ENCODE assay signal across 1 cellular context in the genomic region with DNA sequence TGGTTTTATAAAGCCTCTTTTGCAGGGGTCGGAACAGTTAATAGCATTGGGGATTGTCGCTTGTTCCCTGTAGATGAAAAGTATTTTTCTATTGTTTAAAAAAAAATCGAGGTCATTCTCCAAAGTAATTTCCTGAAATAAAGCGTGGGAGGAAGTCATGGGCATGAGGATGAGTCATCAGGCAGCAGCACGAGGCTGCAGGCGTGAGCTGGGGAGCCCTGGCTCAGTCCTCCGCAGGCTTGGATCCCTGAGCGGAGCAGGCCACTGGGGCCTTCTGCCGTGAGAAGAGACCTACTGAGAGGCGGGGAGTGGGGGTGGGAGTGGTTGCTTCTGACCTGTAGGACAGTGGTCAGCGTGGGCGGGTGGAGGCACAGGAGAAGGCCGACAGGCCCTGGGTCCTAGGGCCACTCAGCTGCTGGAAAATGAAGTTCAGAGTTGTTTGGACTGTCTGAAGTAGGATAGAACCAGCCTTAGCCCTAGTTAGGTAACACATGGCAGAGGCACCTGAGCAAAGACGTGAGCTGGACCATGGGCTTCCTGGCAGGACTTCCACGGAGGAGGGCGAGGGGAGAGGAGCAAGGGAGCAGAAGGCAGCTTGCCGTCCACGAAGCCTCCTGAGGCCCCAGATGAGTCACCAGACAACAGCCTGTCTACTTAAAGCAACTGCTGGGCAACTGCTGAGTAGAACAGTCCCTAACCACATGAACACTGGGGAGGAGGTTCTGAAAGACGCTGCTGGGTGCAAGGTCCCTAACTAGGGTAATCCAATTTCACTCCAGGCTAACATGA.
TF ChIP-seq lines count a peak whose summit lies in the region.

No MANE protein-coding gene starts in this region.

TF ChIP-seq in K562, 482 proteins besides CTCF, POLR2A, EP300 and RAD21 (continued from another document and continues in another):
- TF ChIP-seq, protein P1, sequence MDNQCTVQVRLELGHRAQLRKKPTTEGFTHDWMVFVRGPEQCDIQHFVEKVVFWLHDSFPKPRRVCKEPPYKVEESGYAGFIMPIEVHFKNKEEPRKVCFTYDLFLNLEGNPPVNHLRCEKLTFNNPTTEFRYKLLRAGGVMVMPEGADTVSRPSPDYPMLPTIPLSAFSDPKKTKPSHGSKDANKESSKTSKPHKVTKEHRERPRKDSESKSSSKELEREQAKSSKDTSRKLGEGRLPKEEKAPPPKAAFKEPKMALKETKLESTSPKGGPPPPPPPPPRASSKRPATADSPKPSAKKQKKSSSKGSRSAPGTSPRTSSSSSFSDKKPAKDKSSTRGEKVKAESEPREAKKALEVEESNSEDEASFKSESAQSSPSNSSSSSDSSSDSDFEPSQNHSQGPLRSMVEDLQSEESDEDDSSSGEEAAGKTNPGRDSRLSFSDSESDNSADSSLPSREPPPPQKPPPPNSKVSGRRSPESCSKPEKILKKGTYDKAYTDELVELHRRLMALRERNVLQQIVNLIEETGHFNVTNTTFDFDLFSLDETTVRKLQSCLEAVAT (IDR thresholded peaks at IDR 0.05): no peak
- TF ChIP-seq, protein P2, sequence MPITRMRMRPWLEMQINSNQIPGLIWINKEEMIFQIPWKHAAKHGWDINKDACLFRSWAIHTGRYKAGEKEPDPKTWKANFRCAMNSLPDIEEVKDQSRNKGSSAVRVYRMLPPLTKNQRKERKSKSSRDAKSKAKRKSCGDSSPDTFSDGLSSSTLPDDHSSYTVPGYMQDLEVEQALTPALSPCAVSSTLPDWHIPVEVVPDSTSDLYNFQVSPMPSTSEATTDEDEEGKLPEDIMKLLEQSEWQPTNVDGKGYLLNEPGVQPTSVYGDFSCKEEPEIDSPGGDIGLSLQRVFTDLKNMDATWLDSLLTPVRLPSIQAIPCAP (CRISPR knock-in tag; IDR thresholded peaks at IDR 0.05; ENCODE audit: borderline replicate concordance): no peak
- no peak for TF ChIP-seq ZNF436 (CRISPR knock-in tag; IDR thresholded peaks at IDR 0.05)
- TF ChIP-seq KAT2B (IDR thresholded peaks at IDR 0.05; ENCODE audit: low read depth, low read length): no peak
- no peak for TF ChIP-seq ZNF354B (CRISPR knock-in tag; IDR thresholded peaks at IDR 0.05)
- TF ChIP-seq, protein P3, sequence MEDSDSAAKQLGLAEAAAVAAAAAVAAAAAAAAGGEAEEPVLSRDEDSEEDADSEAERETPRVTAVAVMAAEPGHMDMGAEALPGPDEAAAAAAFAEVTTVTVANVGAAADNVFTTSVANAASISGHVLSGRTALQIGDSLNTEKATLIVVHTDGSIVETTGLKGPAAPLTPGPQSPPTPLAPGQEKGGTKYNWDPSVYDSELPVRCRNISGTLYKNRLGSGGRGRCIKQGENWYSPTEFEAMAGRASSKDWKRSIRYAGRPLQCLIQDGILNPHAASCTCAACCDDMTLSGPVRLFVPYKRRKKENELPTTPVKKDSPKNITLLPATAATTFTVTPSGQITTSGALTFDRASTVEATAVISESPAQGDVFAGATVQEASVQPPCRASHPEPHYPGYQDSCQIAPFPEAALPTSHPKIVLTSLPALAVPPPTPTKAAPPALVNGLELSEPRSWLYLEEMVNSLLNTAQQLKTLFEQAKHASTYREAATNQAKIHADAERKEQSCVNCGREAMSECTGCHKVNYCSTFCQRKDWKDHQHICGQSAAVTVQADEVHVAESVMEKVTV (CRISPR knock-in tag; IDR thresholded peaks at IDR 0.05): no peak
- TF ChIP-seq HIVEP1 (CRISPR knock-in tag; IDR thresholded peaks at IDR 0.05): 0 out of 2 replicates have a peak, but pooled peaks have one; percentile 52
- TF ChIP-seq MBD2 (IDR thresholded peaks at IDR 0.05; ENCODE audit: borderline replicate concordance, low read depth): no peak
- TF ChIP-seq NCOA1 (IDR thresholded peaks at IDR 0.05; ENCODE audit: low read depth): no peak
- TF ChIP-seq SMAD3 (CRISPR knock-in tag; conservative IDR thresholded peaks at IDR 0.05): no peak
- no peak for TF ChIP-seq ZNF79 (CRISPR knock-in tag; IDR thresholded peaks at IDR 0.05; ENCODE audit: low read depth)
- no peak for TF ChIP-seq TFAM (CRISPR knock-in tag; conservative IDR thresholded peaks at IDR 0.05)
- TF ChIP-seq, protein P4, sequence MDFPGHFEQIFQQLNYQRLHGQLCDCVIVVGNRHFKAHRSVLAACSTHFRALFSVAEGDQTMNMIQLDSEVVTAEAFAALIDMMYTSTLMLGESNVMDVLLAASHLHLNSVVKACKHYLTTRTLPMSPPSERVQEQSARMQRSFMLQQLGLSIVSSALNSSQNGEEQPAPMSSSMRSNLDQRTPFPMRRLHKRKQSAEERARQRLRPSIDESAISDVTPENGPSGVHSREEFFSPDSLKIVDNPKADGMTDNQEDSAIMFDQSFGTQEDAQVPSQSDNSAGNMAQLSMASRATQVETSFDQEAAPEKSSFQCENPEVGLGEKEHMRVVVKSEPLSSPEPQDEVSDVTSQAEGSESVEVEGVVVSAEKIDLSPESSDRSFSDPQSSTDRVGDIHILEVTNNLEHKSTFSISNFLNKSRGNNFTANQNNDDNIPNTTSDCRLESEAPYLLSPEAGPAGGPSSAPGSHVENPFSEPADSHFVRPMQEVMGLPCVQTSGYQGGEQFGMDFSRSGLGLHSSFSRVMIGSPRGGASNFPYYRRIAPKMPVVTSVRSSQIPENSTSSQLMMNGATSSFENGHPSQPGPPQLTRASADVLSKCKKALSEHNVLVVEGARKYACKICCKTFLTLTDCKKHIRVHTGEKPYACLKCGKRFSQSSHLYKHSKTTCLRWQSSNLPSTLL (IDR thresholded peaks at IDR 0.05): no peak
- TF ChIP-seq TAF9B (IDR thresholded peaks at IDR 0.05; ENCODE audit: partially characterized antibody): peak; percentile 44
- peak; percentile 14; the same call in 1 of the 2 replicates for TF ChIP-seq MTF1 (CRISPR knock-in tag; IDR thresholded peaks at IDR 0.05; ENCODE audit: borderline replicate concordance)
- TF ChIP-seq, protein P5, sequence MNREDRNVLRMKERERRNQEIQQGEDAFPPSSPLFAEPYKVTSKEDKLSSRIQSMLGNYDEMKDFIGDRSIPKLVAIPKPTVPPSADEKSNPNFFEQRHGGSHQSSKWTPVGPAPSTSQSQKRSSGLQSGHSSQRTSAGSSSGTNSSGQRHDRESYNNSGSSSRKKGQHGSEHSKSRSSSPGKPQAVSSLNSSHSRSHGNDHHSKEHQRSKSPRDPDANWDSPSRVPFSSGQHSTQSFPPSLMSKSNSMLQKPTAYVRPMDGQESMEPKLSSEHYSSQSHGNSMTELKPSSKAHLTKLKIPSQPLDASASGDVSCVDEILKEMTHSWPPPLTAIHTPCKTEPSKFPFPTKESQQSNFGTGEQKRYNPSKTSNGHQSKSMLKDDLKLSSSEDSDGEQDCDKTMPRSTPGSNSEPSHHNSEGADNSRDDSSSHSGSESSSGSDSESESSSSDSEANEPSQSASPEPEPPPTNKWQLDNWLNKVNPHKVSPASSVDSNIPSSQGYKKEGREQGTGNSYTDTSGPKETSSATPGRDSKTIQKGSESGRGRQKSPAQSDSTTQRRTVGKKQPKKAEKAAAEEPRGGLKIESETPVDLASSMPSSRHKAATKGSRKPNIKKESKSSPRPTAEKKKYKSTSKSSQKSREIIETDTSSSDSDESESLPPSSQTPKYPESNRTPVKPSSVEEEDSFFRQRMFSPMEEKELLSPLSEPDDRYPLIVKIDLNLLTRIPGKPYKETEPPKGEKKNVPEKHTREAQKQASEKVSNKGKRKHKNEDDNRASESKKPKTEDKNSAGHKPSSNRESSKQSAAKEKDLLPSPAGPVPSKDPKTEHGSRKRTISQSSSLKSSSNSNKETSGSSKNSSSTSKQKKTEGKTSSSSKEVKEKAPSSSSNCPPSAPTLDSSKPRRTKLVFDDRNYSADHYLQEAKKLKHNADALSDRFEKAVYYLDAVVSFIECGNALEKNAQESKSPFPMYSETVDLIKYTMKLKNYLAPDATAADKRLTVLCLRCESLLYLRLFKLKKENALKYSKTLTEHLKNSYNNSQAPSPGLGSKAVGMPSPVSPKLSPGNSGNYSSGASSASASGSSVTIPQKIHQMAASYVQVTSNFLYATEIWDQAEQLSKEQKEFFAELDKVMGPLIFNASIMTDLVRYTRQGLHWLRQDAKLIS (CRISPR knock-in tag; IDR thresholded peaks at IDR 0.05): 0 out of 2 replicates have a peak, but pooled peaks have one; percentile 12
- no peak for TF ChIP-seq ZFP36 (IDR thresholded peaks at IDR 0.05; ENCODE audit: low read depth, low read length, partially characterized antibody)
- no peak for TF ChIP-seq TCF3 (CRISPR knock-in tag; IDR thresholded peaks at IDR 0.05)
- no peak for TF ChIP-seq NR3C1 (CRISPR knock-in tag; IDR thresholded peaks at IDR 0.05)
- TF ChIP-seq, protein P6, sequence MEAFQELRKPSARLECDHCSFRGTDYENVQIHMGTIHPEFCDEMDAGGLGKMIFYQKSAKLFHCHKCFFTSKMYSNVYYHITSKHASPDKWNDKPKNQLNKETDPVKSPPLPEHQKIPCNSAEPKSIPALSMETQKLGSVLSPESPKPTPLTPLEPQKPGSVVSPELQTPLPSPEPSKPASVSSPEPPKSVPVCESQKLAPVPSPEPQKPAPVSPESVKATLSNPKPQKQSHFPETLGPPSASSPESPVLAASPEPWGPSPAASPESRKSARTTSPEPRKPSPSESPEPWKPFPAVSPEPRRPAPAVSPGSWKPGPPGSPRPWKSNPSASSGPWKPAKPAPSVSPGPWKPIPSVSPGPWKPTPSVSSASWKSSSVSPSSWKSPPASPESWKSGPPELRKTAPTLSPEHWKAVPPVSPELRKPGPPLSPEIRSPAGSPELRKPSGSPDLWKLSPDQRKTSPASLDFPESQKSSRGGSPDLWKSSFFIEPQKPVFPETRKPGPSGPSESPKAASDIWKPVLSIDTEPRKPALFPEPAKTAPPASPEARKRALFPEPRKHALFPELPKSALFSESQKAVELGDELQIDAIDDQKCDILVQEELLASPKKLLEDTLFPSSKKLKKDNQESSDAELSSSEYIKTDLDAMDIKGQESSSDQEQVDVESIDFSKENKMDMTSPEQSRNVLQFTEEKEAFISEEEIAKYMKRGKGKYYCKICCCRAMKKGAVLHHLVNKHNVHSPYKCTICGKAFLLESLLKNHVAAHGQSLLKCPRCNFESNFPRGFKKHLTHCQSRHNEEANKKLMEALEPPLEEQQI (IDR thresholded peaks at IDR 0.05): no peak
- no peak for TF ChIP-seq STAT5B (CRISPR knock-in tag; IDR thresholded peaks at IDR 0.05)
- TF ChIP-seq, protein P7, sequence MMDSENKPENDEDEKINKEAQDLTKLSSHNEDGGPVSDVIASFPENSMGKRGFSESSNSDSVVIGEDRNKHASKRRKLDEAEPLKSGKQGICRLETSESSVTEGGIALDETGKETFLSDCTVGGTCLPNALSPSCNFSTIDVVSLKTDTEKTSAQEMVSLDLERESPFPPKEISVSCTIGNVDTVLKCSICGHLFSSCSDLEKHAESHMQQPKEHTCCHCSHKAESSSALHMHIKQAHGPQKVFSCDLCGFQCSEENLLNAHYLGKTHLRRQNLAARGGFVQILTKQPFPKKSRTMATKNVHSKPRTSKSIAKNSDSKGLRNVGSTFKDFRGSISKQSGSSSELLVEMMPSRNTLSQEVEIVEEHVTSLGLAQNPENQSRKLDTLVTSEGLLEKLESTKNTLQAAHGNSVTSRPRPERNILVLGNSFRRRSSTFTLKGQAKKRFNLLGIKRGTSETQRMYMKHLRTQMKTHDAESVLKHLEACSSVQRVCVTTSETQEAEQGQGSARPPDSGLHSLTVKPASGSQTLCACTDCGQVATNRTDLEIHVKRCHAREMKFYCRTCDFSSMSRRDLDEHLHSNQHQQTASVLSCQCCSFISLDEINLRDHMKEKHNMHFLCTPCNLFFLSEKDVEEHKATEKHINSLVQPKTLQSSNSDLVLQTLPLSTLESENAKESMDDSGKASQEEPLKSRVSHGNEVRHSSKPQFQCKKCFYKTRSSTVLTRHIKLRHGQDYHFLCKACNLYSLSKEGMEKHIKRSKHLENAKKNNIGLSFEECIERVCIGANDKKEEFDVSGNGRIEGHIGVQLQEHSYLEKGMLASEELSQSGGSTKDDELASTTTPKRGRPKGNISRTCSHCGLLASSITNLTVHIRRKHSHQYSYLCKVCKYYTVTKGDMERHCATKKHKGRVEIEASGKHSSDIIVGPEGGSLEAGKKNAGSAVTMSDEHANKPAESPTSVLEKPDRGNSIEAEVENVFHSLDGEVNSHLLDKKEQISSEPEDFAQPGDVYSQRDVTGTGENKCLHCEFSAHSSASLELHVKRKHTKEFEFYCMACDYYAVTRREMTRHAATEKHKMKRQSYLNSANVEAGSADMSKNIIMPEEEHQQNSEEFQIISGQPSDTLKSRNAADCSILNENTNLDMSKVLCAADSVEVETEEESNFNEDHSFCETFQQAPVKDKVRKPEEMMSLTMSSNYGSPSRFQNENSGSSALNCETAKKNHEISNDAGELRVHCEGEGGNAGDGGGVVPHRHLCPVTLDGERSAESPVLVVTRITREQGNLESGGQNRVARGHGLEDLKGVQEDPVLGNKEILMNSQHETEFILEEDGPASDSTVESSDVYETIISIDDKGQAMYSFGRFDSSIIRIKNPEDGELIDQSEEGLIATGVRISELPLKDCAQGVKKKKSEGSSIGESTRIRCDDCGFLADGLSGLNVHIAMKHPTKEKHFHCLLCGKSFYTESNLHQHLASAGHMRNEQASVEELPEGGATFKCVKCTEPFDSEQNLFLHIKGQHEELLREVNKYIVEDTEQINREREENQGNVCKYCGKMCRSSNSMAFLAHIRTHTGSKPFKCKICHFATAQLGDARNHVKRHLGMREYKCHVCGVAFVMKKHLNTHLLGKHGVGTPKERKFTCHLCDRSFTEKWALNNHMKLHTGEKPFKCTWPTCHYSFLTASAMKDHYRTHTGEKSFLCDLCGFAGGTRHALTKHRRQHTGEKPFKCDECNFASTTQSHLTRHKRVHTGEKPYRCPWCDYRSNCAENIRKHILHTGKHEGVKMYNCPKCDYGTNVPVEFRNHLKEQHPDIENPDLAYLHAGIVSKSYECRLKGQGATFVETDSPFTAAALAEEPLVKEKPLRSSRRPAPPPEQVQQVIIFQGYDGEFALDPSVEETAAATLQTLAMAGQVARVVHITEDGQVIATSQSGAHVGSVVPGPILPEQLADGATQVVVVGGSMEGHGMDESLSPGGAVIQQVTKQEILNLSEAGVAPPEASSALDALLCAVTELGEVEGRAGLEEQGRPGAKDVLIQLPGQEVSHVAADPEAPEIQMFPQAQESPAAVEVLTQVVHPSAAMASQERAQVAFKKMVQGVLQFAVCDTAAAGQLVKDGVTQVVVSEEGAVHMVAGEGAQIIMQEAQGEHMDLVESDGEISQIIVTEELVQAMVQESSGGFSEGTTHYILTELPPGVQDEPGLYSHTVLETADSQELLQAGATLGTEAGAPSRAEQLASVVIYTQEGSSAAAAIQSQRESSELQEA (IDR thresholded peaks at IDR 0.05; ENCODE audit: low read depth): no peak
- no peak for TF ChIP-seq ZNF165 (CRISPR knock-in tag; IDR thresholded peaks at IDR 0.05; ENCODE audit: borderline replicate concordance)
- TF ChIP-seq HSF4 (CRISPR knock-in tag; IDR thresholded peaks at IDR 0.05; ENCODE audit: borderline replicate concordance): peak; percentile 50; the same call in 1 of the 2 replicates
- peak in 1 of 2 experiments; percentile 70; a peak in 2 of 3 replicates for TF ChIP-seq CBX3 (IDR thresholded peaks at IDR 0.05; ENCODE audit: borderline replicate concordance in 1 of 2, low read length in 2 of 2)
- TF ChIP-seq FOXA3 (CRISPR knock-in tag; conservative IDR thresholded peaks at IDR 0.05 in 1 of 2, IDR thresholded peaks at IDR 0.05 in 1 of 2): 0 out of 4 replicates have a peak, but pooled peaks of 1 of the 2 experiments have one; percentile 32
- TF ChIP-seq NFATC3 (IDR thresholded peaks at IDR 0.05): no peak
- peak; percentile 78; the same call in 1 of the 2 replicates for TF ChIP-seq ZNF76 (CRISPR knock-in tag; IDR thresholded peaks at IDR 0.05; ENCODE audit: borderline replicate concordance)
- TF ChIP-seq COPS2 (conservative IDR thresholded peaks at IDR 0.05): no peak
- no peak for TF ChIP-seq ZNF282 (CRISPR knock-in tag; IDR thresholded peaks at IDR 0.05)
- peak; percentile 20; the same call in 1 of the 2 replicates for TF ChIP-seq TEAD2 (tag; IDR thresholded peaks at IDR 0.05)
